ENCODE assay signal across 9 cellular contexts in genomic region chr5:83470920-83471404, GRCh38. TPM values are rescaled to one million over a fixed set of nuclear protein-coding genes. Genes with fewer than 3 reads are reported as not detected.
DNase-seq lines count a peak whose midpoint lies in the region; ATAC-seq and TF ChIP-seq lines count a peak whose summit lies in the region.
"Had no signal": no experiment of that assay in that cellular context is flagged by ENCODE, and none has a peak within 500 bp of the region (broad histone marks: within the 10 kb centered on the region; RNA-seq: fewer than 3 reads in every experiment).

No MANE protein-coding gene starts in this region.

- H3K4me1 ChIP-seq in left ventricle myocardium inferior = peaks cover 43% of the 10 kb centered on the region
- no peaks in the 10 kb centered on the region for H3K4me1 ChIP-seq in urinary bladder (ENCODE audit: insufficient read depth)

- no peaks in the 10 kb centered on the region for H3K9me3 Mint-ChIP-seq in brain

- ATAC-seq in Right ventricle myocardium superior (ENCODE audit: poor library complexity) (no peak), GM18505 (IDR thresholded peaks at IDR 0.05; ENCODE audit: unreplicated experiment) (no peak)

- peak overlapping the region; percentile 90 to 96 (median 92) for H3K4me3 Mint-ChIP-seq in brain

- no peak for TF ChIP-seq POLR2A in GM18505 (IDR thresholded peaks at IDR 0.05; ENCODE audit: borderline replicate concordance, extremely low read depth, insufficient read depth, insufficient read length)

- H3K9me3 ChIP-seq in left ventricle myocardium inferior (replicated peaks) = no peaks in the 10 kb centered on the region

- H3K27ac Mint-ChIP-seq in brain = peak overlapping the region; percentile 93 to 98 (median 95)

- peaks cover 48% of the 10 kb centered on the region for H3K4me1 Mint-ChIP-seq in brain

- peaks cover 31% of the 10 kb centered on the region for H3K27me3 Mint-ChIP-seq in brain

- H3K27me3 ChIP-seq in left ventricle myocardium inferior (ENCODE audit: low read depth) = peaks cover 98% of the 10 kb centered on the region

- H3K27ac ChIP-seq in left ventricle myocardium inferior (replicated peaks) (peak overlapping the region; percentile 76), urinary bladder (ENCODE audit: low read depth) (no peak overlapping the region)

- intact Hi-C loops in left ventricle myocardium inferior (cut with micrococcal nuclease) = no loop called here
- intact Hi-C loops in Right ventricle myocardium superior (cut with DNase I) = no loop called here

- no peak for DNase-seq in left ventricle myocardium inferior
- no peak for DNase-seq in Right ventricle myocardium superior
- DNase-seq in medulla oblongata (ENCODE audit: extremely low spot score) = peak; percentile 45
- no peak for DNase-seq in activated CD4-positive, CD25-positive, alpha-beta regulatory T cell treated with anti-CD3 and anti-CD28 coated beads, Interleukin-2, amount 50 U/mL, for 72 hours
- no peak for DNase-seq in AML-193 (lab: John Stamatoyannopoulos, UW)
- DNase-seq: activated naive CD4-positive, alpha-beta T cell had no signal

- 12% methylated on average over 12 of the region's 12 CpGs for WGBS in urinary bladder

- TF ChIP-seq CTCF in left ventricle myocardium inferior (IDR thresholded peaks at IDR 0.05; ENCODE audit: borderline replicate concordance) (no peak), brain (conservative IDR thresholded peaks at IDR 0.05) (no peak)

- H3K36me3 ChIP-seq in left ventricle myocardium inferior (no peaks in the 10 kb centered on the region), urinary bladder (ENCODE audit: insufficient read depth) (no peaks in the 10 kb centered on the region)

- no peaks in the 10 kb centered on the region for H3K36me3 Mint-ChIP-seq in brain

- H3K4me3 ChIP-seq in left ventricle myocardium inferior (peak overlapping the region; percentile 67), urinary bladder (ENCODE audit: low read depth, low read length) (peak overlapping the region; percentile 11)

RNA-seq across cellular contexts. Expression of gene VCAN, which starts 0.6 kb away (rescaled TPM):
- total RNA-seq in left ventricle myocardium inferior (25.2 TPM), Right ventricle myocardium superior (24.1 TPM), urinary bladder (435 TPM)
- polyA plus RNA-seq in brain (ENCODE audit: insufficient read depth, low read depth, low replicate concordance) (7.3 TPM), urinary bladder (30.0 TPM)

Comparison
In these comparisons a context has a peak if more than half of its experiments do, and no peak if none do; other contexts are left out.
1. RNA of gene VCAN, which starts 0.6 kb away (total RNA-seq): 435 TPM in urinary bladder (single experiment); 25.2 TPM in left ventricle myocardium inferior (single experiment) and 24.1 TPM in Right ventricle myocardium superior (single experiment); every median in the first group is over 10 times any median in the second.